ENCODE assay signal across 1 cellular context in the genomic region with DNA sequence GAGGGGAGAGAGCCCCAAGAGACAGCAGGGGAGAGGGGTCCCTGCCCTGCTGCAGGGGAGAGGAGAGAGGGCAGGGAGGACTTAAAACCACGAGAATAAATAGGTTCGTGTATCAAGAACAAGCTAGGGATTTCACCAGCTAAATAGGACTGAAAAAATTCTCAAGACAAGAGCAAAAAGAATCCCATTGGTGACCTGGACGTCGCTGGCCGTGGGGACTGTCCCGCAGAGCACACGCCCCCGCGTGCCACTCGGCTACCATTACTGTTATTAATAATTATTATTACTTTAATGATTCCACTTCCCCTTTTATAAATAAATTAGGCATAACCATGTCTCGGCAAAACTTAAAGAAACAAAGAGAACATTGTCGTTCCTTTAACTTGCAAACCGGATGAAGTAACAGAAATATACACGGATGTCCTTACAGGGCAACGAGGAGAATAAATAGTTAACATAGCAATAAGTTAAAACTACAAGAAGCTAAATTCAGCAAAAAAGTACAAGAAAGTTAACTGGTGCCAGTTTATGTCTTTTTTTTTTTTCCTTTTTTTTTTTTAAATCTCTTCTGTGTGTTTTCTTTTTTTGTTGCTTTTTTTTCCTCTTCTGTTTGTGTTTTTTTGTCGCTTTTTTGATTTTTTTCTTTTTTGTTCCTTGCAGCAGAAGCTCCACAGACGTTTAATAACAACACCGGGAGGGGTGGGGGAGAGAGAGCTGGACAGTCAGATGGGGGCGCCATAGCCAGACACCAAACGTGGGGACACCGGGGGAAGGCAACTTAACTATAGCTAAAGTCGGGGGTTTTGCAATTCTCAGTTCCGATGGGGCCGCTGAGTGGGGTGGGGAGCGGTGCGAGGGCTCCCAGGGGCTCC.
A peak's percentile ranks its signal among the peaks of the same experiment; 100 is the strongest.
TF ChIP-seq lines count a peak whose summit lies in the region.

No MANE protein-coding gene starts in this region.

TF ChIP-seq in K562, 482 proteins besides CTCF, POLR2A, EP300 and RAD21 (continued from another document and continues in another):
- TF ChIP-seq, protein P1, sequence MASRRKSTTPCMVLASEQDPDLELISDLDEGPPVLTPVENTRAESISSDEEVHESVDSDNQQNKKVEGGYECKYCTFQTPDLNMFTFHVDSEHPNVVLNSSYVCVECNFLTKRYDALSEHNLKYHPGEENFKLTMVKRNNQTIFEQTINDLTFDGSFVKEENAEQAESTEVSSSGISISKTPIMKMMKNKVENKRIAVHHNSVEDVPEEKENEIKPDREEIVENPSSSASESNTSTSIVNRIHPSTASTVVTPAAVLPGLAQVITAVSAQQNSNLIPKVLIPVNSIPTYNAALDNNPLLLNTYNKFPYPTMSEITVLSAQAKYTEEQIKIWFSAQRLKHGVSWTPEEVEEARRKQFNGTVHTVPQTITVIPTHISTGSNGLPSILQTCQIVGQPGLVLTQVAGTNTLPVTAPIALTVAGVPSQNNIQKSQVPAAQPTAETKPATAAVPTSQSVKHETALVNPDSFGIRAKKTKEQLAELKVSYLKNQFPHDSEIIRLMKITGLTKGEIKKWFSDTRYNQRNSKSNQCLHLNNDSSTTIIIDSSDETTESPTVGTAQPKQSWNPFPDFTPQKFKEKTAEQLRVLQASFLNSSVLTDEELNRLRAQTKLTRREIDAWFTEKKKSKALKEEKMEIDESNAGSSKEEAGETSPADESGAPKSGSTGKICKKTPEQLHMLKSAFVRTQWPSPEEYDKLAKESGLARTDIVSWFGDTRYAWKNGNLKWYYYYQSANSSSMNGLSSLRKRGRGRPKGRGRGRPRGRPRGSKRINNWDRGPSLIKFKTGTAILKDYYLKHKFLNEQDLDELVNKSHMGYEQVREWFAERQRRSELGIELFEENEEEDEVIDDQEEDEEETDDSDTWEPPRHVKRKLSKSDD (conservative IDR thresholded peaks at IDR 0.05; ENCODE audit: low read length), result no peak
- TF ChIP-seq BCOR (IDR thresholded peaks at IDR 0.05), result 0 out of 2 replicates have a peak, but pooled peaks have one; percentile 8
- TF ChIP-seq, protein P2, sequence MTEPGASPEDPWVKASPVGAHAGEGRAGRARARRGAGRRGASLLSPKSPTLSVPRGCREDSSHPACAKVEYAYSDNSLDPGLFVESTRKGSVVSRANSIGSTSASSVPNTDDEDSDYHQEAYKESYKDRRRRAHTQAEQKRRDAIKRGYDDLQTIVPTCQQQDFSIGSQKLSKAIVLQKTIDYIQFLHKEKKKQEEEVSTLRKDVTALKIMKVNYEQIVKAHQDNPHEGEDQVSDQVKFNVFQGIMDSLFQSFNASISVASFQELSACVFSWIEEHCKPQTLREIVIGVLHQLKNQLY (CRISPR knock-in tag; conservative IDR thresholded peaks at IDR 0.05), result no peak
- TF ChIP-seq RHOXF2B (CRISPR knock-in tag; conservative IDR thresholded peaks at IDR 0.05), result no peak
- TF ChIP-seq ZNF644 (tag; IDR thresholded peaks at IDR 0.05; ENCODE audit: low read depth), result no peak
- no peak for TF ChIP-seq ZNF124 (CRISPR knock-in tag; IDR thresholded peaks at IDR 0.05)
- TF ChIP-seq, protein P3, sequence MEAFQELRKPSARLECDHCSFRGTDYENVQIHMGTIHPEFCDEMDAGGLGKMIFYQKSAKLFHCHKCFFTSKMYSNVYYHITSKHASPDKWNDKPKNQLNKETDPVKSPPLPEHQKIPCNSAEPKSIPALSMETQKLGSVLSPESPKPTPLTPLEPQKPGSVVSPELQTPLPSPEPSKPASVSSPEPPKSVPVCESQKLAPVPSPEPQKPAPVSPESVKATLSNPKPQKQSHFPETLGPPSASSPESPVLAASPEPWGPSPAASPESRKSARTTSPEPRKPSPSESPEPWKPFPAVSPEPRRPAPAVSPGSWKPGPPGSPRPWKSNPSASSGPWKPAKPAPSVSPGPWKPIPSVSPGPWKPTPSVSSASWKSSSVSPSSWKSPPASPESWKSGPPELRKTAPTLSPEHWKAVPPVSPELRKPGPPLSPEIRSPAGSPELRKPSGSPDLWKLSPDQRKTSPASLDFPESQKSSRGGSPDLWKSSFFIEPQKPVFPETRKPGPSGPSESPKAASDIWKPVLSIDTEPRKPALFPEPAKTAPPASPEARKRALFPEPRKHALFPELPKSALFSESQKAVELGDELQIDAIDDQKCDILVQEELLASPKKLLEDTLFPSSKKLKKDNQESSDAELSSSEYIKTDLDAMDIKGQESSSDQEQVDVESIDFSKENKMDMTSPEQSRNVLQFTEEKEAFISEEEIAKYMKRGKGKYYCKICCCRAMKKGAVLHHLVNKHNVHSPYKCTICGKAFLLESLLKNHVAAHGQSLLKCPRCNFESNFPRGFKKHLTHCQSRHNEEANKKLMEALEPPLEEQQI (IDR thresholded peaks at IDR 0.05), result no peak
- TF ChIP-seq, protein P4, sequence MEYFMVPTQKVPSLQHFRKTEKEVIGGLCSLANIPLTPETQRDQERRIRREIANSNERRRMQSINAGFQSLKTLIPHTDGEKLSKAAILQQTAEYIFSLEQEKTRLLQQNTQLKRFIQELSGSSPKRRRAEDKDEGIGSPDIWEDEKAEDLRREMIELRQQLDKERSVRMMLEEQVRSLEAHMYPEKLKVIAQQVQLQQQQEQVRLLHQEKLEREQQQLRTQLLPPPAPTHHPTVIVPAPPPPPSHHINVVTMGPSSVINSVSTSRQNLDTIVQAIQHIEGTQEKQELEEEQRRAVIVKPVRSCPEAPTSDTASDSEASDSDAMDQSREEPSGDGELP (CRISPR knock-in tag; IDR thresholded peaks at IDR 0.05; ENCODE audit: borderline replicate concordance), result no peak
- TF ChIP-seq PHB2 (IDR thresholded peaks at IDR 0.05; ENCODE audit: low read depth), result no peak
- TF ChIP-seq ZNF764 (CRISPR knock-in tag; IDR thresholded peaks at IDR 0.05; ENCODE audit: low read depth), result no peak
- TF ChIP-seq, protein P5, sequence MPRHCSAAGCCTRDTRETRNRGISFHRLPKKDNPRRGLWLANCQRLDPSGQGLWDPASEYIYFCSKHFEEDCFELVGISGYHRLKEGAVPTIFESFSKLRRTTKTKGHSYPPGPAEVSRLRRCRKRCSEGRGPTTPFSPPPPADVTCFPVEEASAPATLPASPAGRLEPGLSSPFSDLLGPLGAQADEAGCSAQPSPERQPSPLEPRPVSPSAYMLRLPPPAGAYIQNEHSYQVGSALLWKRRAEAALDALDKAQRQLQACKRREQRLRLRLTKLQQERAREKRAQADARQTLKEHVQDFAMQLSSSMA (CRISPR knock-in tag; IDR thresholded peaks at IDR 0.05), result no peak
- TF ChIP-seq SAFB2 (IDR thresholded peaks at IDR 0.05; ENCODE audit: borderline replicate concordance, low read depth, low read length, severe bottlenecking), result no peak
- TF ChIP-seq GATAD2B (IDR thresholded peaks at IDR 0.05; ENCODE audit: borderline replicate concordance), result no peak
- TF ChIP-seq, protein P6, sequence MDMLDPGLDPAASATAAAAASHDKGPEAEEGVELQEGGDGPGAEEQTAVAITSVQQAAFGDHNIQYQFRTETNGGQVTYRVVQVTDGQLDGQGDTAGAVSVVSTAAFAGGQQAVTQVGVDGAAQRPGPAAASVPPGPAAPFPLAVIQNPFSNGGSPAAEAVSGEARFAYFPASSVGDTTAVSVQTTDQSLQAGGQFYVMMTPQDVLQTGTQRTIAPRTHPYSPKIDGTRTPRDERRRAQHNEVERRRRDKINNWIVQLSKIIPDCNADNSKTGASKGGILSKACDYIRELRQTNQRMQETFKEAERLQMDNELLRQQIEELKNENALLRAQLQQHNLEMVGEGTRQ (CRISPR knock-in tag; IDR thresholded peaks at IDR 0.05), result no peak
- TF ChIP-seq HMG20A (CRISPR knock-in tag; conservative IDR thresholded peaks at IDR 0.05), result no peak
- TF ChIP-seq MCM3 (IDR thresholded peaks at IDR 0.05), result no peak
- TF ChIP-seq, protein P7, sequence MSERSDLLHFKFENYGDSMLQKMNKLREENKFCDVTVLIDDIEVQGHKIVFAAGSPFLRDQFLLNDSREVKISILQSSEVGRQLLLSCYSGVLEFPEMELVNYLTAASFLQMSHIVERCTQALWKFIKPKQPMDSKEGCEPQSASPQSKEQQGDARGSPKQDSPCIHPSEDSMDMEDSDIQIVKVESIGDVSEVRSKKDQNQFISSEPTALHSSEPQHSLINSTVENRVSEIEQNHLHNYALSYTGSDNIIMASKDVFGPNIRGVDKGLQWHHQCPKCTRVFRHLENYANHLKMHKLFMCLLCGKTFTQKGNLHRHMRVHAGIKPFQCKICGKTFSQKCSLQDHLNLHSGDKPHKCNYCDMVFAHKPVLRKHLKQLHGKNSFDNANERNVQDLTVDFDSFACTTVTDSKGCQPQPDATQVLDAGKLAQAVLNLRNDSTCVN (CRISPR knock-in tag; IDR thresholded peaks at IDR 0.05), result no peak
- no peak for TF ChIP-seq RBFOX2 (IDR thresholded peaks at IDR 0.05; ENCODE audit: low read depth, low read length)
- no peak for TF ChIP-seq LCOR (CRISPR knock-in tag; IDR thresholded peaks at IDR 0.05)
- no peak for TF ChIP-seq ZNF24 (IDR thresholded peaks at IDR 0.05)
- TF ChIP-seq, protein P8, sequence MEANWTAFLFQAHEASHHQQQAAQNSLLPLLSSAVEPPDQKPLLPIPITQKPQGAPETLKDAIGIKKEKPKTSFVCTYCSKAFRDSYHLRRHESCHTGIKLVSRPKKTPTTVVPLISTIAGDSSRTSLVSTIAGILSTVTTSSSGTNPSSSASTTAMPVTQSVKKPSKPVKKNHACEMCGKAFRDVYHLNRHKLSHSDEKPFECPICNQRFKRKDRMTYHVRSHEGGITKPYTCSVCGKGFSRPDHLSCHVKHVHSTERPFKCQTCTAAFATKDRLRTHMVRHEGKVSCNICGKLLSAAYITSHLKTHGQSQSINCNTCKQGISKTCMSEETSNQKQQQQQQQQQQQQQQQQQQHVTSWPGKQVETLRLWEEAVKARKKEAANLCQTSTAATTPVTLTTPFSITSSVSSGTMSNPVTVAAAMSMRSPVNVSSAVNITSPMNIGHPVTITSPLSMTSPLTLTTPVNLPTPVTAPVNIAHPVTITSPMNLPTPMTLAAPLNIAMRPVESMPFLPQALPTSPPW (CRISPR knock-in tag; IDR thresholded peaks at IDR 0.05), result peak; percentile 28; the same call in 1 of the 2 replicates
- TF ChIP-seq EHMT2 (IDR thresholded peaks at IDR 0.05), result 0 out of 2 replicates have a peak, but pooled peaks have one; percentile 43
- TF ChIP-seq, protein P9, sequence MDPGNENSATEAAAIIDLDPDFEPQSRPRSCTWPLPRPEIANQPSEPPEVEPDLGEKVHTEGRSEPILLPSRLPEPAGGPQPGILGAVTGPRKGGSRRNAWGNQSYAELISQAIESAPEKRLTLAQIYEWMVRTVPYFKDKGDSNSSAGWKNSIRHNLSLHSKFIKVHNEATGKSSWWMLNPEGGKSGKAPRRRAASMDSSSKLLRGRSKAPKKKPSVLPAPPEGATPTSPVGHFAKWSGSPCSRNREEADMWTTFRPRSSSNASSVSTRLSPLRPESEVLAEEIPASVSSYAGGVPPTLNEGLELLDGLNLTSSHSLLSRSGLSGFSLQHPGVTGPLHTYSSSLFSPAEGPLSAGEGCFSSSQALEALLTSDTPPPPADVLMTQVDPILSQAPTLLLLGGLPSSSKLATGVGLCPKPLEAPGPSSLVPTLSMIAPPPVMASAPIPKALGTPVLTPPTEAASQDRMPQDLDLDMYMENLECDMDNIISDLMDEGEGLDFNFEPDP (CRISPR knock-in tag; IDR thresholded peaks at IDR 0.05), result no peak
- TF ChIP-seq ZNF77 (CRISPR knock-in tag; IDR thresholded peaks at IDR 0.05), result no peak
- no peak for TF ChIP-seq YY1 (IDR thresholded peaks at IDR 0.05; ENCODE audit: borderline replicate concordance in 1 of 3, control insufficient read depth in 1 of 3, extremely low read depth in 1 of 3, insufficient read depth in 3 of 3, insufficient read length in 1 of 3, insufficient replicate concordance in 2 of 3, low read depth in 1 of 3, low read length in 2 of 3)
- TF ChIP-seq FIP1L1 (IDR thresholded peaks at IDR 0.05; ENCODE audit: low read depth, low read length, poor library complexity, severe bottlenecking), result no peak
- TF ChIP-seq FOXM1 (IDR thresholded peaks at IDR 0.05; ENCODE audit: low read depth), result no peak
- TF ChIP-seq FOXM1 (CRISPR knock-in tag; IDR thresholded peaks at IDR 0.05; ENCODE audit: low read depth), result no peak
- TF ChIP-seq PTRF (tag; IDR thresholded peaks at IDR 0.05), result no peak
- no peak for TF ChIP-seq ZNF217 (CRISPR knock-in tag; IDR thresholded peaks at IDR 0.05)
- TF ChIP-seq, protein P10, sequence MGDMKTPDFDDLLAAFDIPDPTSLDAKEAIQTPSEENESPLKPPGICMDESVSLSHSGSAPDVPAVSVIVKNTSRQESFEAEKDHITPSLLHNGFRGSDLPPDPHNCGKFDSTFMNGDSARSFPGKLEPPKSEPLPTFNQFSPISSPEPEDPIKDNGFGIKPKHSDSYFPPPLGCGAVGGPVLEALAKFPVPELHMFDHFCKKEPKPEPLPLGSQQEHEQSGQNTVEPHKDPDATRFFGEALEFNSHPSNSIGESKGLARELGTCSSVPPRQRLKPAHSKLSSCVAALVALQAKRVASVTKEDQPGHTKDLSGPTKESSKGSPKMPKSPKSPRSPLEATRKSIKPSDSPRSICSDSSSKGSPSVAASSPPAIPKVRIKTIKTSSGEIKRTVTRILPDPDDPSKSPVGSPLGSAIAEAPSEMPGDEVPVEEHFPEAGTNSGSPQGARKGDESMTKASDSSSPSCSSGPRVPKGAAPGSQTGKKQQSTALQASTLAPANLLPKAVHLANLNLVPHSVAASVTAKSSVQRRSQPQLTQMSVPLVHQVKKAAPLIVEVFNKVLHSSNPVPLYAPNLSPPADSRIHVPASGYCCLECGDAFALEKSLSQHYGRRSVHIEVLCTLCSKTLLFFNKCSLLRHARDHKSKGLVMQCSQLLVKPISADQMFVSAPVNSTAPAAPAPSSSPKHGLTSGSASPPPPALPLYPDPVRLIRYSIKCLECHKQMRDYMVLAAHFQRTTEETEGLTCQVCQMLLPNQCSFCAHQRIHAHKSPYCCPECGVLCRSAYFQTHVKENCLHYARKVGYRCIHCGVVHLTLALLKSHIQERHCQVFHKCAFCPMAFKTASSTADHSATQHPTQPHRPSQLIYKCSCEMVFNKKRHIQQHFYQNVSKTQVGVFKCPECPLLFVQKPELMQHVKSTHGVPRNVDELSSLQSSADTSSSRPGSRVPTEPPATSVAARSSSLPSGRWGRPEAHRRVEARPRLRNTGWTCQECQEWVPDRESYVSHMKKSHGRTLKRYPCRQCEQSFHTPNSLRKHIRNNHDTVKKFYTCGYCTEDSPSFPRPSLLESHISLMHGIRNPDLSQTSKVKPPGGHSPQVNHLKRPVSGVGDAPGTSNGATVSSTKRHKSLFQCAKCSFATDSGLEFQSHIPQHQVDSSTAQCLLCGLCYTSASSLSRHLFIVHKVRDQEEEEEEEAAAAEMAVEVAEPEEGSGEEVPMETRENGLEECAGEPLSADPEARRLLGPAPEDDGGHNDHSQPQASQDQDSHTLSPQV (IDR thresholded peaks at IDR 0.05), result no peak
- TF ChIP-seq ZFP1 (CRISPR knock-in tag; IDR thresholded peaks at IDR 0.05), result no peak
- TF ChIP-seq ZNF140 (CRISPR knock-in tag; IDR thresholded peaks at IDR 0.05), result no peak
- TF ChIP-seq BRD9 (IDR thresholded peaks at IDR 0.05; ENCODE audit: low read depth, partially characterized antibody), result peak; percentile 45
- TF ChIP-seq, protein P11, sequence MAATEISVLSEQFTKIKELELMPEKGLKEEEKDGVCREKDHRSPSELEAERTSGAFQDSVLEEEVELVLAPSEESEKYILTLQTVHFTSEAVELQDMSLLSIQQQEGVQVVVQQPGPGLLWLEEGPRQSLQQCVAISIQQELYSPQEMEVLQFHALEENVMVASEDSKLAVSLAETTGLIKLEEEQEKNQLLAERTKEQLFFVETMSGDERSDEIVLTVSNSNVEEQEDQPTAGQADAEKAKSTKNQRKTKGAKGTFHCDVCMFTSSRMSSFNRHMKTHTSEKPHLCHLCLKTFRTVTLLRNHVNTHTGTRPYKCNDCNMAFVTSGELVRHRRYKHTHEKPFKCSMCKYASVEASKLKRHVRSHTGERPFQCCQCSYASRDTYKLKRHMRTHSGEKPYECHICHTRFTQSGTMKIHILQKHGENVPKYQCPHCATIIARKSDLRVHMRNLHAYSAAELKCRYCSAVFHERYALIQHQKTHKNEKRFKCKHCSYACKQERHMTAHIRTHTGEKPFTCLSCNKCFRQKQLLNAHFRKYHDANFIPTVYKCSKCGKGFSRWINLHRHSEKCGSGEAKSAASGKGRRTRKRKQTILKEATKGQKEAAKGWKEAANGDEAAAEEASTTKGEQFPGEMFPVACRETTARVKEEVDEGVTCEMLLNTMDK (IDR thresholded peaks at IDR 0.05; ENCODE audit: borderline replicate concordance, insufficient read depth, low read depth, low read length, poor library complexity, severe bottlenecking), result peak; percentile 39
- no peak for TF ChIP-seq U2AF2 (optimal IDR thresholded peaks at IDR 0.05; ENCODE audit: low read depth, low read length)
- no peak for TF ChIP-seq HDAC2 (IDR thresholded peaks at IDR 0.05)
